Comparison of ENCODE assay signal across 18 cellular contexts in the genomic region with DNA sequence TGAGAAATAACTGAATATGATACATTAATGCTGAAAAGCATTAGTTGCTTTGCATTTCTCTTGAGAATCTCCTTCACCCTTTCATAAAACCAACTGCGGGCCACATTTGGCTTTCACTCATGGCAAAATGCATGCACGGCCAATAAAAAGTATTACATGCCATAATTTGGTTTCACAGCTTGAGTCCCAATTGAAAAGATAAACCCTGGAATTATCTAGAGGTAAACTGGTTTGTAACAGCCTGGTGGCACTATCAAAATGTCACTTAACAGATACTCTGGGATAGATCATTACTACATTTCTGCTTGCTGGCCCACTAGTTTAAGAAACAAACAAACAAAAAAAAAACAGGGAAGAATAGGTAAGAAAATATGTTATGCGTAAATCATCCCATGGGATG. TPM values are rescaled to one million over a fixed set of nuclear protein-coding genes. Genes with fewer than 3 reads are reported as not detected.
DNase-seq lines count a peak whose midpoint lies in the region; ATAC-seq and TF ChIP-seq lines count a peak whose summit lies in the region.
"Had no signal": no experiment of that assay in that cellular context is flagged by ENCODE, and none has a peak within 500 bp of the region (broad histone marks: within the 10 kb centered on the region; RNA-seq: fewer than 3 reads in every experiment).

No MANE protein-coding gene starts in this region.

- no peak overlapping the region for H3K4me3 ChIP-seq in left ventricle myocardium inferior
- no peak overlapping the region for H3K4me3 ChIP-seq in subcutaneous abdominal adipose tissue (ENCODE audit: low read depth in 1 of 5, low read length in 5 of 5)
- H3K4me3 ChIP-seq: BLaER1, GM23338 had no signal

- H3K9ac ChIP-seq in subcutaneous abdominal adipose tissue (ENCODE audit: low read length in 5 of 5): no peak overlapping the region
- H3K9ac ChIP-seq: BLaER1 had no signal

- H3K4me1 Mint-ChIP-seq in endothelial cell (ENCODE audit: unreplicated experiment): peaks cover 41% of the 10 kb centered on the region

- H3K27me3 ChIP-seq in left ventricle myocardium inferior (ENCODE audit: low read depth): no peaks in the 10 kb centered on the region
- H3K27me3 ChIP-seq in subcutaneous abdominal adipose tissue (ENCODE audit: control insufficient read depth in 5 of 5, insufficient read depth in 4 of 5, low read length in 5 of 5): no peaks in the 10 kb centered on the region
- H3K27me3 ChIP-seq: BLaER1 had no signal

- H3K27ac ChIP-seq in left ventricle myocardium inferior (replicated peaks) (peak overlapping the region; percentile 54), subcutaneous abdominal adipose tissue (ENCODE audit: low read depth, low read length) (peak overlapping the region; percentile 8)
- H3K27ac ChIP-seq: BLaER1, HL-60 had no signal

- TF ChIP-seq CTCF in left ventricle myocardium inferior (IDR thresholded peaks at IDR 0.05; ENCODE audit: borderline replicate concordance) (no peak), endothelial cell (IDR thresholded peaks at IDR 0.05; ENCODE audit: unreplicated experiment) (no peak)

- no peaks in the 10 kb centered on the region for H3K9me3 ChIP-seq in left ventricle myocardium inferior (replicated peaks)
- no peaks in the 10 kb centered on the region for H3K9me3 ChIP-seq in subcutaneous abdominal adipose tissue (ENCODE audit: control insufficient read depth in 5 of 5, low read length in 5 of 5)
- H3K9me3 ChIP-seq: BLaER1 had no signal

- H3K36me3 Mint-ChIP-seq in endothelial cell (ENCODE audit: low read depth, unreplicated experiment): no peaks in the 10 kb centered on the region

- H3K36me3 ChIP-seq in left ventricle myocardium inferior: no peaks in the 10 kb centered on the region
- no peaks in the 10 kb centered on the region for H3K36me3 ChIP-seq in subcutaneous abdominal adipose tissue (ENCODE audit: control insufficient read depth in 5 of 5, insufficient read depth in 5 of 5, low read length in 5 of 5)

- peak overlapping the region; percentile 58 for H3K27ac Mint-ChIP-seq in endothelial cell (ENCODE audit: unreplicated experiment)
- H3K27ac Mint-ChIP-seq: CD4-positive, CD25-positive, alpha-beta regulatory T cell; GM23338; HFFc6 had no signal

- no peak for DNase-seq in left ventricle myocardium inferior
- no peak for DNase-seq in Right ventricle myocardium superior
- peak; percentile 1 for DNase-seq in NCI-H69 (lab: John Stamatoyannopoulos, UW)
- no peak for DNase-seq in endothelial cell (ENCODE audit: low spot score)
- DNase-seq in kidney glomerular epithelial cell (lab: John Stamatoyannopoulos, UW): no peak
- DNase-seq in SK-N-DZ (ENCODE audit: low spot score): no peak
- DNase-seq: 8988T; AML-193; Calu3; CD4-positive, CD25-positive, alpha-beta regulatory T cell; DMS 273 treated with DMSO at 0.1 percent for 48 hours; H7; HFFc6 had no signal

- ATAC-seq in Right ventricle myocardium superior (ENCODE audit: poor library complexity) (no peak), HG03571 (IDR thresholded peaks at IDR 0.05; ENCODE audit: unreplicated experiment) (no peak)
- ATAC-seq: GM23338 had no signal

- no peaks in the 10 kb centered on the region for H3K27me3 Mint-ChIP-seq in endothelial cell (ENCODE audit: unreplicated experiment)

- H3K4me1 ChIP-seq in left ventricle myocardium inferior (peaks cover 86% of the 10 kb centered on the region), subcutaneous abdominal adipose tissue (ENCODE audit: control insufficient read depth in 5 of 5, insufficient read depth in 5 of 5, low read length in 5 of 5) (peaks cover 6 to 42% (median 28%) of the 10 kb centered on the region in 5 donors)

- intact Hi-C loops in left ventricle myocardium inferior (cut with micrococcal nuclease) (no loop called here), Right ventricle myocardium superior (cut with DNase I) (no loop called here)

- H3K9me3 Mint-ChIP-seq in endothelial cell (ENCODE audit: unreplicated experiment): no peaks in the 10 kb centered on the region
- H3K9me3 Mint-ChIP-seq: CD4-positive, CD25-positive, alpha-beta regulatory T cell; GM23338; HFFc6 had no signal

- H3K4me3 Mint-ChIP-seq in endothelial cell (ENCODE audit: unreplicated experiment): peak overlapping the region; percentile 3
- H3K4me3 Mint-ChIP-seq: HFFc6 had no signal

RNA-seq across cellular contexts. Expression of a gene that starts 3.9 kb away (rescaled TPM):
- total RNA-seq in left ventricle myocardium inferior (10.0 TPM), Right ventricle myocardium superior (9.3 TPM), endothelial cell (ENCODE audit: unreplicated experiment) (28.0 TPM)
- polyA plus RNA-seq in SK-N-DZ (2014; cell fraction: cytosol; rRNA removed): 13.4 and 17.1 TPM in 2 replicates
- 10.1 and 12.2 TPM in 2 replicates for polyA plus RNA-seq in SK-N-DZ (2014; cell fraction: nucleus; rRNA removed)

RNA-seq across cellular contexts. Expression of a gene that starts 51.7 kb away (rescaled TPM):
- total RNA-seq in left ventricle myocardium inferior (not detected), Right ventricle myocardium superior (not detected), endothelial cell (ENCODE audit: unreplicated experiment) (3.2 TPM)
- 0.02 and 0.18 TPM in 2 replicates for polyA plus RNA-seq in SK-N-DZ (2014; cell fraction: cytosol; rRNA removed)
- polyA plus RNA-seq in SK-N-DZ (2014; cell fraction: nucleus; rRNA removed): 0.40 and 0.51 TPM in 2 replicates
- total RNA-seq: HFFc6 had no signal
- polyA plus RNA-seq: CD4-positive, CD25-positive, alpha-beta regulatory T cell had no signal
